ENCODE assay signal across 25 cellular contexts in genomic region chr1:39717809-39718208, GRCh38. TPM values are rescaled to one million over a fixed set of nuclear protein-coding genes. Genes with fewer than 3 reads are reported as not detected.
"Had no signal": no experiment of that assay in that cellular context is flagged by ENCODE, and none has a peak within 500 bp of the region (broad histone marks: within the 10 kb centered on the region; RNA-seq: fewer than 3 reads in every experiment).

No MANE protein-coding gene starts in this region.

- H3K27ac ChIP-seq: heart right ventricle, lower lobe of right lung had no signal

- H3K4me3 Mint-ChIP-seq: activated naive CD4-positive, alpha-beta T cell treated with anti-CD3 and anti-CD28 coated beads for 36 hours; activated naive CD8-positive, alpha-beta T cell treated with anti-CD3 and anti-CD28 coated beads, Interleukin-2, amount 10 ng/mL, durations not matched to agents 7 days and 5 days; stimulated activated memory B cell treated with anti-CD40 and anti-IgM and Interleukin-4, amounts not matched to agents 10 μg/mL and 1 μg/mL and 100 μg/mL, for 72 hours; type B pancreatic cell had no signal

- H3K36me3 Mint-ChIP-seq: activated naive CD8-positive, alpha-beta T cell treated with anti-CD3 and anti-CD28 coated beads, Interleukin-2, amount 10 ng/mL, durations not matched to agents 7 days and 5 days; stimulated activated memory B cell treated with anti-CD40 and anti-IgM and Interleukin-4, amounts not matched to agents 10 μg/mL and 1 μg/mL and 100 μg/mL, for 72 hours; type B pancreatic cell had no signal

- DNase-seq: activated CD4-positive, alpha-beta T cell treated with anti-CD3 and anti-CD28 coated beads, Interleukin-2, amount 50 U/mL, for 1 hour; activated naive CD4-positive, alpha-beta T cell treated with anti-CD3 and anti-CD28 coated beads for 36 hours; activated naive CD8-positive, alpha-beta T cell treated with anti-CD3 and anti-CD28 coated beads, Interleukin-2, amount 10 ng/mL, durations not matched to agents 7 days and 5 days; activated T-cell treated with anti-CD3 and anti-CD28 coated beads, Interleukin-2, amount 50 U/mL, for 48 hours; amniotic stem cell; cerebellar nuclear complex; cortex of kidney; heart right ventricle; kidney; lower lobe of right lung; mesendoderm; mucosa of descending colon; occipital lobe; posterior cingulate gyrus; small intestine; stimulated activated CD4-positive, alpha-beta T cell treated with anti-CD3 and anti-CD28 coated beads, Interleukin-2, amount 100 ng/mL, for 24 hours had no signal

- ATAC-seq: activated CD4-positive, CD25-positive, alpha-beta regulatory T cell treated with anti-CD3 and anti-CD28 coated beads, Interleukin-2, amount 50 U/mL, for 24 hours; heart right ventricle; lower lobe of right lung; mucosa of descending colon; sciatic nerve; stimulated activated memory B cell treated with anti-CD40 and anti-IgM and Interleukin-4, amounts not matched to agents 10 μg/mL and 1 μg/mL and 100 μg/mL, for 72 hours had no signal

- H3K9me3 Mint-ChIP-seq: activated naive CD4-positive, alpha-beta T cell treated with anti-CD3 and anti-CD28 coated beads for 36 hours; activated naive CD8-positive, alpha-beta T cell treated with anti-CD3 and anti-CD28 coated beads, Interleukin-2, amount 10 ng/mL, durations not matched to agents 7 days and 5 days; stimulated activated memory B cell treated with anti-CD40 and anti-IgM and Interleukin-4, amounts not matched to agents 10 μg/mL and 1 μg/mL and 100 μg/mL, for 72 hours; type B pancreatic cell had no signal

- H3K4me1 Mint-ChIP-seq: activated naive CD8-positive, alpha-beta T cell treated with anti-CD3 and anti-CD28 coated beads, Interleukin-2, amount 10 ng/mL, durations not matched to agents 7 days and 5 days; stimulated activated memory B cell treated with anti-CD40 and anti-IgM and Interleukin-4, amounts not matched to agents 10 μg/mL and 1 μg/mL and 100 μg/mL, for 72 hours had no signal

- H3K9me3 ChIP-seq: heart right ventricle, lower lobe of right lung, mucosa of descending colon had no signal

- H3K27ac Mint-ChIP-seq: activated naive CD4-positive, alpha-beta T cell treated with anti-CD3 and anti-CD28 coated beads for 36 hours; activated naive CD8-positive, alpha-beta T cell treated with anti-CD3 and anti-CD28 coated beads, Interleukin-2, amount 10 ng/mL, durations not matched to agents 7 days and 5 days; stimulated activated memory B cell treated with anti-CD40 and anti-IgM and Interleukin-4, amounts not matched to agents 10 μg/mL and 1 μg/mL and 100 μg/mL, for 72 hours; type B pancreatic cell had no signal

- H3K4me3 ChIP-seq: heart right ventricle, lower lobe of right lung, mucosa of descending colon had no signal

- H3K36me3 ChIP-seq: heart right ventricle, lower lobe of right lung had no signal

RNA-seq across cellular contexts. Expression of gene HPCAL4, which starts 26.6 kb away (rescaled TPM):
- total RNA-seq: fibroblast of villous mesenchyme, sciatic nerve had no signal

RNA-seq across cellular contexts. Expression of gene NT5C1A, which starts 45.9 kb away (rescaled TPM):
- total RNA-seq: activated CD8-positive, alpha-beta memory T cell treated with anti-CD3 and anti-CD28 coated beads for 36 hours; activated naive CD4-positive, alpha-beta T cell treated with anti-CD3 and anti-CD28 coated beads for 36 hours; activated naive CD8-positive, alpha-beta T cell treated with anti-CD3 and anti-CD28 coated beads, Interleukin-2, amount 10 ng/mL, durations not matched to agents 7 days and 5 days; bronchial epithelial cell; epithelial cell of proximal tubule; fibroblast of villous mesenchyme; lower lobe of right lung; T-helper 2 cell treated with Interferon-gamma antibody and Interleukin-4, amounts not matched to agents 100 ng/mL and 5 ng/mL, for 36 hours had no signal
